ENCODE assay signal across 11 cellular contexts in genomic region chr1:225423518-225423855, GRCh38. TPM values are rescaled to one million over a fixed set of nuclear protein-coding genes. Genes with fewer than 3 reads are reported as not detected.
DNase-seq lines count a peak whose midpoint lies in the region; ATAC-seq and TF ChIP-seq lines count a peak whose summit lies in the region.
"Had no signal": no experiment of that assay in that cellular context is flagged by ENCODE, and none has a peak within 500 bp of the region (broad histone marks: within the 10 kb centered on the region; RNA-seq: fewer than 3 reads in every experiment).

No MANE protein-coding gene starts in this region.

- peaks cover 8% of the 10 kb centered on the region for H3K36me3 ChIP-seq in Panc1 (ENCODE audit: control insufficient read depth, insufficient read depth, low read length)
- H3K36me3 ChIP-seq in gastroesophageal sphincter: peaks cover 4 to 36% of the 10 kb centered on the region in 2 donors
- peaks cover 12 to 13% of the 10 kb centered on the region in 2 donors for H3K36me3 ChIP-seq in stomach smooth muscle (ENCODE audit: control insufficient read depth in 2 of 2, insufficient read depth in 2 of 2, low read length in 2 of 2)
- peaks cover 0 to 16% of the 10 kb centered on the region in 2 donors for H3K36me3 ChIP-seq in vagina
- H3K36me3 ChIP-seq: breast epithelium had no signal

- H3K27ac Mint-ChIP-seq in activated naive CD8-positive, alpha-beta T cell: peak overlapping the region; percentile 51
- H3K27ac Mint-ChIP-seq in activated naive CD8-positive, alpha-beta T cell treated with anti-CD3 and anti-CD28 coated beads for 36 hours: no peak overlapping the region

- intact Hi-C loops in Panc1 (cut with micrococcal nuclease; ENCODE audit: unreplicated experiment): no loop called here
- intact Hi-C loops in vagina (cut with DNase I): no loop called here

- WGBS in gastroesophageal sphincter (ENCODE audit: low coverage in 1 of 2), 2 donors: 13 to 43% methylated on average over 2 of the region's 2 CpGs

- H3K4me1 ChIP-seq in Panc1 (ENCODE audit: control insufficient read depth, insufficient read depth, low read length) (peaks cover 41% of the 10 kb centered on the region), gastroesophageal sphincter (peaks cover 10 to 69% (median 29%) of the 10 kb centered on the region in 3 donors), stomach smooth muscle (ENCODE audit: control insufficient read depth, insufficient read depth, low read length) (peaks cover 34% of the 10 kb centered on the region), vagina (peaks cover 41% of the 10 kb centered on the region)

- peaks cover 2% of the 10 kb centered on the region for H3K36me3 Mint-ChIP-seq in activated naive CD8-positive, alpha-beta T cell
- peaks cover 27% of the 10 kb centered on the region for H3K36me3 Mint-ChIP-seq in activated naive CD8-positive, alpha-beta T cell treated with anti-CD3 and anti-CD28 coated beads for 36 hours

- H3K4me1 Mint-ChIP-seq in activated naive CD8-positive, alpha-beta T cell (ENCODE audit: low read depth): peaks cover 61% of the 10 kb centered on the region
- peaks cover 47% of the 10 kb centered on the region for H3K4me1 Mint-ChIP-seq in activated naive CD8-positive, alpha-beta T cell treated with anti-CD3 and anti-CD28 coated beads for 36 hours

- H3K27ac ChIP-seq in Panc1 (ENCODE audit: low read length): peak overlapping the region; percentile 44; the same call in 1 of the 2 replicates
- peak overlapping the region; percentile 20 to 99 (median 60) for H3K27ac ChIP-seq in gastroesophageal sphincter
- H3K27ac ChIP-seq in stomach smooth muscle (ENCODE audit: low read length): peak overlapping the region; percentile 96
- no peak overlapping the region for H3K27ac ChIP-seq in vagina
- H3K27ac ChIP-seq: breast epithelium had no signal

- TF ChIP-seq POLR2A in gastroesophageal sphincter (IDR thresholded peaks at IDR 0.05): no peak
- TF ChIP-seq POLR2A in vagina (IDR thresholded peaks at IDR 0.05): no peak

- in situ Hi-C loops in Panc1 (cut with HindIII; ENCODE audit: low pct_unique_long_range_greater_than_20kb, low sequenced_read_pairs): no loop called here

- POLR2A ChIA-PET in Panc1 (lab: Charles Lee): no interaction called here

- H3K9ac ChIP-seq in stomach smooth muscle (ENCODE audit: low read length in 2 of 2): peak overlapping the region; percentile 29 to 66

- no TSS peak for BruUV-seq in Panc1 (replicated peaks; lab: Mats Ljungman, UMichigan)

- H3K27me3 Mint-ChIP-seq in activated naive CD8-positive, alpha-beta T cell: no peaks in the 10 kb centered on the region
- no peaks in the 10 kb centered on the region for H3K27me3 Mint-ChIP-seq in activated naive CD8-positive, alpha-beta T cell treated with anti-CD3 and anti-CD28 coated beads for 36 hours

- no peak for TF ChIP-seq CTCF in Panc1 (IDR thresholded peaks at IDR 0.05)
- no peak for TF ChIP-seq CTCF in gastroesophageal sphincter (IDR thresholded peaks at IDR 0.05)
- TF ChIP-seq CTCF in vagina (IDR thresholded peaks at IDR 0.05): no peak

- no peaks in the 10 kb centered on the region for H3K27me3 ChIP-seq in Panc1 (ENCODE audit: control insufficient read depth, insufficient read depth, low read length)
- H3K27me3 ChIP-seq in gastroesophageal sphincter: no peaks in the 10 kb centered on the region
- no peaks in the 10 kb centered on the region for H3K27me3 ChIP-seq in stomach smooth muscle (ENCODE audit: control insufficient read depth in 1 of 2, insufficient read depth in 2 of 2, low read length in 2 of 2)
- no peaks in the 10 kb centered on the region for H3K27me3 ChIP-seq in vagina
- H3K27me3 ChIP-seq: breast epithelium had no signal

- no peak for TF ChIP-seq EP300 in gastroesophageal sphincter (IDR thresholded peaks at IDR 0.05)

- no peaks in the 10 kb centered on the region for H3K9me3 Mint-ChIP-seq in activated naive CD8-positive, alpha-beta T cell (ENCODE audit: low read depth)
- no peaks in the 10 kb centered on the region for H3K9me3 Mint-ChIP-seq in activated naive CD8-positive, alpha-beta T cell treated with anti-CD3 and anti-CD28 coated beads for 36 hours

- DNase-seq in activated naive CD8-positive, alpha-beta T cell treated with anti-CD3 and anti-CD28 coated beads for 36 hours: no peak
- no peak for DNase-seq in Panc1 (ENCODE audit: low read depth, low spot score)
- no peak for DNase-seq in vagina (ENCODE audit: extremely low spot score in 2 of 2)
- DNase-seq: kidney glomerular epithelial cell, SHP77 treated with DMSO at 0.1 percent for 48 hours had no signal

- H3K4me3 Mint-ChIP-seq in activated naive CD8-positive, alpha-beta T cell: peak overlapping the region; percentile 11
- H3K4me3 Mint-ChIP-seq in activated naive CD8-positive, alpha-beta T cell treated with anti-CD3 and anti-CD28 coated beads for 36 hours: no peak overlapping the region

- CTCF ChIA-PET in Panc1 (lab: Charles Lee): interaction anchor here (0.5 kb wide), 1 partner anchor 51 kb away, joined by 3 read pairs; no protein-coding TSS in a partner anchor

- no peak overlapping the region for H3K4me3 ChIP-seq in Panc1 (ENCODE audit: low read depth in 2 of 2, low read length in 2 of 2)
- H3K4me3 ChIP-seq in gastroesophageal sphincter: peak overlapping the region in 1 of 2 donors; percentile 5
- peak overlapping the region; percentile 69 to 99 for H3K4me3 ChIP-seq in stomach smooth muscle (ENCODE audit: low read length in 2 of 2)
- no peak overlapping the region for H3K4me3 ChIP-seq in vagina
- H3K4me3 ChIP-seq: breast epithelium had no signal

- ATAC-seq in Panc1 (no peak), gastroesophageal sphincter (no peak), HG03280 (IDR thresholded peaks at IDR 0.05; ENCODE audit: unreplicated experiment) (no peak), HG03457 (IDR thresholded peaks at IDR 0.05; ENCODE audit: unreplicated experiment) (no peak)

- H3K9me3 ChIP-seq in Panc1 (ENCODE audit: control insufficient read depth, insufficient read depth, low read depth, low read length) (no peaks in the 10 kb centered on the region), gastroesophageal sphincter (no peaks in the 10 kb centered on the region), stomach smooth muscle (ENCODE audit: control insufficient read depth in 2 of 2, low read length in 2 of 2) (no peaks in the 10 kb centered on the region), vagina (no peaks in the 10 kb centered on the region)
- H3K9me3 ChIP-seq: breast epithelium had no signal

RNA-seq across cellular contexts. Expression of gene LBR, which starts 4.4 kb away (rescaled TPM):
- 100 to 1,000 TPM; 128 to 140 TPM for total RNA-seq in activated naive CD8-positive, alpha-beta T cell treated with anti-CD3 and anti-CD28 coated beads for 36 hours
- total RNA-seq in Panc1 (2021; ENCODE audit: unreplicated experiment) (58.2 TPM), gastroesophageal sphincter (100 to 1,000 TPM in 1 of 4 donors, 10 to 100 TPM in 3; 78.2 to 139 (median 92.8) TPM), vagina (41.5 TPM)
- polyA plus RNA-seq in Panc1 (2012; ENCODE audit: insufficient read length): 19.9 TPM

Comparison
In these comparisons a context has a peak if more than half of its experiments do, and no peak if none do; other contexts are left out.
1. H3K4me3 ChIP-seq: peak in stomach smooth muscle (2 of 2); none in Panc1 (0 of 2) and vagina (0 of 2).